In genomic region chr5:147169399-147169798, GRCh38 we compare ENCODE assay signal across 11 cellular contexts.
A peak's percentile ranks its signal among the peaks of the same experiment; 100 is the strongest.
DNase-seq lines count a peak whose midpoint lies in the region; ATAC-seq and TF ChIP-seq lines count a peak whose summit lies in the region.
"Had no signal": no experiment of that assay in that cellular context is flagged by ENCODE, and none has a peak within 500 bp of the region (broad histone marks: within the 10 kb centered on the region; RNA-seq: fewer than 3 reads in every experiment).

No MANE protein-coding gene starts in this region.

- H3K27ac Mint-ChIP-seq in activated T-cell treated with anti-CD3 and anti-CD28 coated beads, Interleukin-2, amount 50 U/mL, for 24 hours, result no peak overlapping the region

- no peaks in the 10 kb centered on the region for H3K27me3 Mint-ChIP-seq in activated T-cell treated with anti-CD3 and anti-CD28 coated beads, Interleukin-2, amount 50 U/mL, for 24 hours

- ATAC-seq in GM18873 (IDR thresholded peaks at IDR 0.05; ENCODE audit: low FRiP score, unreplicated experiment) (peak; percentile 61), HG03135 (IDR thresholded peaks at IDR 0.05; ENCODE audit: unreplicated experiment) (peak; percentile 63)

- TF ChIP-seq CTCF in astrocyte of the spinal cord (IDR thresholded peaks at IDR 0.05; ENCODE audit: low read depth, low read length), result no peak

- peak; percentile 75 for DNase-seq in astrocyte of the spinal cord (ENCODE audit: low read depth, low spot score)
- DNase-seq in renal cortical epithelial cell (ENCODE audit: low read depth), result peak; percentile 98
- no peak for DNase-seq in cerebellar cortex (ENCODE audit: low spot score)
- no peak for DNase-seq in OCI-M2 (lab: John Stamatoyannopoulos, UW; ENCODE audit: unreplicated experiment)
- DNase-seq in activated T-cell treated with anti-CD3 and anti-CD28 coated beads, Interleukin-2, amount 50 U/mL, for 24 hours, result no peak
- DNase-seq in hepatic stellate cell (ENCODE audit: low spot score), result no peak
- DNase-seq: stimulated activated CD4-positive, alpha-beta T cell treated with anti-CD3 and anti-CD28 coated beads, Interleukin-4, amount 100 ng/mL, for 4 hours had no signal

- H3K36me3 Mint-ChIP-seq in activated T-cell treated with anti-CD3 and anti-CD28 coated beads, Interleukin-2, amount 50 U/mL, for 24 hours (ENCODE audit: low read depth), result no peaks in the 10 kb centered on the region

- H3K9me3 Mint-ChIP-seq in activated T-cell treated with anti-CD3 and anti-CD28 coated beads, Interleukin-2, amount 50 U/mL, for 24 hours, result no peaks in the 10 kb centered on the region
- H3K9me3 Mint-ChIP-seq: central memory CD8-positive, alpha-beta T cell had no signal

- no peak overlapping the region for H3K4me3 ChIP-seq in astrocyte of the spinal cord (ENCODE audit: low read depth, low read length)
- H3K4me3 ChIP-seq: lung had no signal

- in situ Hi-C loops in astrocyte of the spinal cord (cut with HindIII; ENCODE audit: low sequenced_read_pairs), result no loop called here

- H3K4me1 Mint-ChIP-seq in activated T-cell treated with anti-CD3 and anti-CD28 coated beads, Interleukin-2, amount 50 U/mL, for 24 hours (ENCODE audit: low read depth), result no peaks in the 10 kb centered on the region
- H3K4me1 Mint-ChIP-seq: central memory CD8-positive, alpha-beta T cell had no signal

- H3K4me3 Mint-ChIP-seq in activated T-cell treated with anti-CD3 and anti-CD28 coated beads, Interleukin-2, amount 50 U/mL, for 24 hours, result no peak overlapping the region
- H3K4me3 Mint-ChIP-seq: central memory CD8-positive, alpha-beta T cell had no signal

Comparison
In these comparisons a context has a peak if more than half of its experiments do, and no peak if none do; other contexts are left out.
1. DNase-seq: peak in astrocyte of the spinal cord (single experiment) and renal cortical epithelial cell (single experiment); none in cerebellar cortex (single experiment), OCI-M2 (single experiment), activated T-cell treated with anti-CD3 and anti-CD28 coated beads, Interleukin-2, amount 50 U/mL, for 24 hours (single experiment) and hepatic stellate cell (single experiment).